In genomic region chr10:14587540-14588083, GRCh38 we compare ENCODE assay signal across 8 cellular contexts.
DNase-seq lines count a peak whose midpoint lies in the region; ATAC-seq and TF ChIP-seq lines count a peak whose summit lies in the region.

No MANE protein-coding gene starts in this region.

- H3K36me3 Mint-ChIP-seq in activated CD4-positive, alpha-beta T cell treated with anti-CD3 and anti-CD28 coated beads, Interleukin-2, amount 10 ng/mL, durations not matched to agents 7 days and 5 days (ENCODE audit: low read depth), result peaks cover 77% of the 10 kb centered on the region
- peaks cover 61% of the 10 kb centered on the region for H3K36me3 Mint-ChIP-seq in T-helper 2 cell treated with Interferon-gamma antibody and Interleukin-4, amounts not matched to agents 5 μg/mL and 100 μg/mL, for 36 hours (ENCODE audit: low read depth)

- H3K4me1 ChIP-seq in left lung, result peaks cover 9 to 53% of the 10 kb centered on the region in 2 donors
- H3K4me1 ChIP-seq in thoracic aorta (ENCODE audit: control insufficient read depth in 1 of 2, low read depth in 2 of 2), result peaks cover 15 to 17% of the 10 kb centered on the region in 2 donors

- no peaks in the 10 kb centered on the region for H3K9me3 ChIP-seq in left lung
- no peaks in the 10 kb centered on the region for H3K9me3 ChIP-seq in thoracic aorta

- CTCF ChIA-PET in activated CD4-positive, alpha-beta T cell treated with anti-CD3 and anti-CD28 coated beads, Interleukin-2, amount 10 ng/mL, durations not matched to agents 7 days and 5 days (lab: Charles Lee), result interaction anchor here (0.7 to 1.1 kb wide), 2 partner anchors 9 to 252 kb away, joined by 4 read pairs; no protein-coding TSS in a partner anchor

- no peak overlapping the region for H3K4me3 ChIP-seq in left lung
- peak overlapping the region; percentile 51 for H3K4me3 ChIP-seq in thoracic aorta

- ATAC-seq in left lung, result no peak
- ATAC-seq in thoracic aorta (ENCODE audit: insufficient number of reproducible peaks, low FRiP score, low read depth), result peak; percentile 4
- no peak for ATAC-seq in GM19467 (IDR thresholded peaks at IDR 0.05; ENCODE audit: unreplicated experiment)
- ATAC-seq in GM18520 (IDR thresholded peaks at IDR 0.05; ENCODE audit: unreplicated experiment), result no peak

- peak; percentile 55 for DNase-seq in activated CD4-positive, alpha-beta T cell treated with anti-CD3 and anti-CD28 coated beads, Interleukin-2, amount 10 ng/mL, durations not matched to agents 7 days and 5 days
- DNase-seq in activated CD4-positive, alpha-beta T cell treated with anti-CD3 and anti-CD28 coated beads for 48 hours, result no peak
- no peak for DNase-seq in T-helper 2 cell treated with Interferon-gamma antibody and Interleukin-4, amounts not matched to agents 5 μg/mL and 100 μg/mL, for 36 hours (ENCODE audit: low spot score)
- DNase-seq in left lung (no peak), thoracic aorta (ENCODE audit: low spot score) (no peak)
- DNase-seq in stimulated activated CD4-positive, alpha-beta T cell treated with anti-CD3 and anti-CD28 coated beads, Interleukin-2, amount 100 ng/mL, for 24 hours, result no peak

- H3K4me3 Mint-ChIP-seq in activated CD4-positive, alpha-beta T cell treated with anti-CD3 and anti-CD28 coated beads, Interleukin-2, amount 10 ng/mL, durations not matched to agents 7 days and 5 days, result peak overlapping the region; percentile 57
- peak overlapping the region; percentile 68 for H3K4me3 Mint-ChIP-seq in T-helper 2 cell treated with Interferon-gamma antibody and Interleukin-4, amounts not matched to agents 5 μg/mL and 100 μg/mL, for 36 hours

- no peaks in the 10 kb centered on the region for H3K27me3 Mint-ChIP-seq in activated CD4-positive, alpha-beta T cell treated with anti-CD3 and anti-CD28 coated beads, Interleukin-2, amount 10 ng/mL, durations not matched to agents 7 days and 5 days
- no peaks in the 10 kb centered on the region for H3K27me3 Mint-ChIP-seq in T-helper 2 cell treated with Interferon-gamma antibody and Interleukin-4, amounts not matched to agents 5 μg/mL and 100 μg/mL, for 36 hours (ENCODE audit: low read depth)

- POLR2A ChIA-PET in activated CD4-positive, alpha-beta T cell treated with anti-CD3 and anti-CD28 coated beads, Interleukin-2, amount 10 ng/mL, durations not matched to agents 7 days and 5 days (lab: Charles Lee), result interaction anchor here (0.7 kb wide), 1 partner anchor 47 kb away, joined by 3 read pairs; no protein-coding TSS in a partner anchor

- peak overlapping the region; percentile 0 to 78 for H3K27ac ChIP-seq in left lung
- peak overlapping the region; percentile 54 to 79 for H3K27ac ChIP-seq in thoracic aorta

- H3K27me3 ChIP-seq in left lung (no peaks in the 10 kb centered on the region), thoracic aorta (replicated peaks; ENCODE audit: insufficient read depth) (no peaks in the 10 kb centered on the region)

- H3K36me3 ChIP-seq in left lung (peaks cover 0 to 7% of the 10 kb centered on the region in 2 donors), thoracic aorta (no peaks in the 10 kb centered on the region)

- H3K4me1 Mint-ChIP-seq in activated CD4-positive, alpha-beta T cell treated with anti-CD3 and anti-CD28 coated beads, Interleukin-2, amount 10 ng/mL, durations not matched to agents 7 days and 5 days, result peaks cover 95% of the 10 kb centered on the region
- H3K4me1 Mint-ChIP-seq in T-helper 2 cell treated with Interferon-gamma antibody and Interleukin-4, amounts not matched to agents 5 μg/mL and 100 μg/mL, for 36 hours (ENCODE audit: low read depth), result peaks cover 83% of the 10 kb centered on the region

- H3K9me3 Mint-ChIP-seq in activated CD4-positive, alpha-beta T cell treated with anti-CD3 and anti-CD28 coated beads, Interleukin-2, amount 10 ng/mL, durations not matched to agents 7 days and 5 days, result no peaks in the 10 kb centered on the region
- no peaks in the 10 kb centered on the region for H3K9me3 Mint-ChIP-seq in T-helper 2 cell treated with Interferon-gamma antibody and Interleukin-4, amounts not matched to agents 5 μg/mL and 100 μg/mL, for 36 hours

- intact Hi-C loops in left lung (cut with DNase I), result no loop called here

- H3K27ac Mint-ChIP-seq in activated CD4-positive, alpha-beta T cell treated with anti-CD3 and anti-CD28 coated beads, Interleukin-2, amount 10 ng/mL, durations not matched to agents 7 days and 5 days, result peak overlapping the region; percentile 97
- peak overlapping the region; percentile 97 for H3K27ac Mint-ChIP-seq in T-helper 2 cell treated with Interferon-gamma antibody and Interleukin-4, amounts not matched to agents 5 μg/mL and 100 μg/mL, for 36 hours

- TF ChIP-seq CTCF in left lung (IDR thresholded peaks at IDR 0.05) (no peak), thoracic aorta (IDR thresholded peaks at IDR 0.05) (no peak)
